Comparison of ENCODE assay signal across 8 cellular contexts in genomic region chr20:45374101-45374467, GRCh38. TPM values are rescaled to one million over a fixed set of nuclear protein-coding genes. Genes with fewer than 3 reads are reported as not detected.
DNase-seq lines count a peak whose midpoint lies in the region; ATAC-seq, FAIRE-seq and TF ChIP-seq lines count a peak whose summit lies in the region.

No MANE protein-coding gene starts in this region.

- no peak overlapping the region for H2BK120ac ChIP-seq in H1 (replicated peaks; ENCODE audit: low read depth, low read length)

- H3K27me3 ChIP-seq in BLaER1 treated with 17β-estradiol and CSF1 and Interleukin-3, amounts not matched to agents 10 nM and 100 nM, result peaks cover 0 to 24% (median 8%) of the 10 kb centered on the region in 11 experiments; a peak in 10 of 22 replicates
- peaks cover 0 to 12% (median 9%) of the 10 kb centered on the region in 4 experiments; a peak in 3 of 7 replicates for H3K27me3 ChIP-seq in H1 (replicated peaks in 1 of 4; ENCODE audit: control insufficient read depth in 3 of 4, extremely low read depth in 1 of 4, insufficient read depth in 3 of 4, low read length in 3 of 4)
- H3K27me3 ChIP-seq in ovary, result no peaks in the 10 kb centered on the region

- H3K79me2 ChIP-seq in H1 (ENCODE audit: control insufficient read depth in 1 of 2, insufficient read depth in 2 of 2, low read length in 2 of 2), result no peaks in the 10 kb centered on the region

- H3K4me1 ChIP-seq in BLaER1 treated with 17β-estradiol and CSF1 and Interleukin-3, amounts not matched to agents 10 nM and 100 nM, result peaks cover 15 to 63% (median 43%) of the 10 kb centered on the region in 10 experiments
- H3K4me1 ChIP-seq in H1 (replicated peaks in 1 of 4; ENCODE audit: control insufficient read depth in 3 of 4, insufficient read depth in 4 of 4, low read length in 3 of 4) (peaks cover 0 to 16% (median 9%) of the 10 kb centered on the region in 4 experiments; a peak in 6 of 7 replicates), ovary (ENCODE audit: insufficient read depth) (peaks cover 5% of the 10 kb centered on the region)

- no peak overlapping the region for H4K91ac ChIP-seq in H1 (replicated peaks; ENCODE audit: insufficient read length, low read length)

- H2BK12ac ChIP-seq in H1 (ENCODE audit: low read depth, low read length), result no peak overlapping the region

- CTCF ChIA-PET in H1 (lab: Charles Lee; ENCODE audit: partially characterized antibody), result interaction anchor here (0.6 to 11.9 kb wide), 39 partner anchors 10 to 409 kb away, joined by 3 to 186 read pairs (median 8); partner anchors contain the start of genes DBNDD2, PIGT, SDC4 and SYS1

- H3K36me3 ChIP-seq in BLaER1 treated with 17β-estradiol and CSF1 and Interleukin-3, amounts not matched to agents 10 nM and 100 nM, result peaks cover 0 to 28% (median 8%) of the 10 kb centered on the region in 11 experiments; a peak in 6 of 22 replicates
- no peaks in the 10 kb centered on the region for H3K36me3 ChIP-seq in H1 (ENCODE audit: control insufficient read depth in 2 of 4, insufficient read depth in 4 of 4, low read length in 3 of 4)
- no peaks in the 10 kb centered on the region for H3K36me3 ChIP-seq in ovary

- no peak for DNase-seq in H1 (ENCODE audit: low read depth in 1 of 2, low spot score in 2 of 2)
- no peak for DNase-seq in ovary
- no peak for DNase-seq in endothelial cell (ENCODE audit: low spot score)
- no peak for DNase-seq in SHP77 (lab: John Stamatoyannopoulos, UW)
- no peak for DNase-seq in NCI-H226

- H2AK5ac ChIP-seq in H1 (ENCODE audit: low read depth, low read length), result no peak overlapping the region

- TF ChIP-seq POLR2A in H1 (IDR thresholded peaks at IDR 0.05; ENCODE audit: control extremely low read depth in 1 of 2, low read depth in 2 of 2, low read length in 2 of 2) (no peak), ovary (IDR thresholded peaks at IDR 0.05) (no peak)

- H3K9me3 Mint-ChIP-seq in endothelial cell (ENCODE audit: unreplicated experiment), result no peaks in the 10 kb centered on the region

- H3K27ac Mint-ChIP-seq in endothelial cell (ENCODE audit: unreplicated experiment), result no peak overlapping the region

- TF ChIP-seq RAD21 in H1 (IDR thresholded peaks at IDR 0.05 in 1 of 2, conservative IDR thresholded peaks at IDR 0.05 in 1 of 2; ENCODE audit: low read depth in 2 of 2, low read length in 2 of 2), result no peak

- H3K36me3 Mint-ChIP-seq in endothelial cell (ENCODE audit: low read depth, unreplicated experiment), result no peaks in the 10 kb centered on the region

- POLR2A ChIA-PET in H1 (lab: Charles Lee; ENCODE audit: partially characterized antibody), result interaction anchor here (0.7 to 4.5 kb wide), 11 partner anchors 10 to 1315 kb away, joined by 3 to 42 read pairs (median 4); partner anchors contain the start of genes DBNDD2 and SYS1

- H3K23me2 ChIP-seq in H1 (ENCODE audit: low read depth, low read length), result peaks cover 4% of the 10 kb centered on the region

- H3K27ac ChIP-seq in BLaER1 treated with 17β-estradiol and CSF1 and Interleukin-3, amounts not matched to agents 10 nM and 100 nM, result no peak overlapping the region
- H3K27ac ChIP-seq in H1 (ENCODE audit: low read depth, low read length), result no peak overlapping the region
- H3K27ac ChIP-seq in ovary, result no peak overlapping the region

- peak overlapping the region; percentile 55 to 85 (median 76); a peak in 19 of 22 replicates for H3K4me2 ChIP-seq in BLaER1 treated with 17β-estradiol and CSF1 and Interleukin-3, amounts not matched to agents 10 nM and 100 nM
- peak overlapping the region; percentile 54 to 86; a peak in 2 of 4 replicates for H3K4me2 ChIP-seq in H1 (ENCODE audit: insufficient read depth in 1 of 2, low read depth in 2 of 2, low read length in 2 of 2)

- no peak for ATAC-seq in GM18870 (IDR thresholded peaks at IDR 0.05; ENCODE audit: unreplicated experiment)

- H3K4ac ChIP-seq in H1 (replicated peaks; ENCODE audit: insufficient read length, low read depth, low read length), result no peak overlapping the region

- no peak overlapping the region for H4K5ac ChIP-seq in H1 (ENCODE audit: insufficient read length, low read depth, low read length)

- no peaks in the 10 kb centered on the region for H3K9me3 ChIP-seq in BLaER1 treated with 17β-estradiol and CSF1 and Interleukin-3, amounts not matched to agents 10 nM and 100 nM (replicated peaks in 1 of 11)
- H3K9me3 ChIP-seq in H1 (ENCODE audit: insufficient read depth in 2 of 2, low read depth in 1 of 2, low read length in 1 of 2) (no peaks in the 10 kb centered on the region), ovary (no peaks in the 10 kb centered on the region)

- H3K4me3 ChIP-seq in BLaER1 treated with 17β-estradiol and CSF1 and Interleukin-3, amounts not matched to agents 10 nM and 100 nM, result 0 out of 20 replicates have a peak overlapping the region, but pooled peaks of 2 of the 10 experiments have one; percentile 34 to 42
- peak overlapping the region in 1 of 4 experiments; percentile 63; a peak in 2 of 8 replicates for H3K4me3 ChIP-seq in H1 (ENCODE audit: extremely low read depth in 1 of 4, insufficient read depth in 2 of 4, low read depth in 3 of 4, low read length in 4 of 4)
- H3K4me3 ChIP-seq in ovary, result peak overlapping the region; percentile 45

- 54% methylated on average over 9 of the region's 9 CpGs; no CpG with 5 or more reads in 1 of the 2 experiments for WGBS in H1 (ENCODE audit: extremely low coverage in 1 of 2, insufficient coverage in 1 of 2, insufficient read length in 1 of 2, insufficient replicate concordance in 2 of 2, low coverage in 1 of 2, low lambda C conversion rate in 2 of 2, missing lambda C conversion rate in 1 of 2), 2 experiments
- WGBS in ovary, 3 donors, result 62 to 65% (median 65%) methylated on average over 9 of the region's 9 CpGs

- FAIRE-seq in H1 (lab: Jason Lieb, UNC), result no peak

- no peak overlapping the region for H2BK20ac ChIP-seq in H1 (ENCODE audit: low read length)

- H3K79me1 ChIP-seq in H1 (ENCODE audit: low read depth, low read length), result no peaks in the 10 kb centered on the region

- peaks cover 3% of the 10 kb centered on the region for H3K27me3 Mint-ChIP-seq in endothelial cell (ENCODE audit: unreplicated experiment)

- peaks cover 3% of the 10 kb centered on the region for H3K4me1 Mint-ChIP-seq in endothelial cell (ENCODE audit: unreplicated experiment)

- no peak overlapping the region for H3K23ac ChIP-seq in H1 (ENCODE audit: insufficient read length)

- H3K4me3 Mint-ChIP-seq in endothelial cell (ENCODE audit: unreplicated experiment), result no peak overlapping the region

- H4K8ac ChIP-seq in H1 (ENCODE audit: extremely low read depth, insufficient read depth, low read length), result no peak overlapping the region

- H3K14ac ChIP-seq in H1 (ENCODE audit: insufficient read length), result no peak overlapping the region

- no peak overlapping the region for H3K56ac ChIP-seq in H1 (replicated peaks; ENCODE audit: insufficient read length, low read depth, low read length)

- intact Hi-C loops in ovary (cut with DNase I), result loop anchor here in 3 of 4 donors (5.0 to 10.0 kb wide), 3 partner anchors 43 to 63 kb away; partner anchors contain the start of gene PIGT (in 1 of the 3)

- no peak for TF ChIP-seq EP300 in H1 (IDR thresholded peaks at IDR 0.05; ENCODE audit: borderline replicate concordance in 1 of 2, low read depth in 2 of 2, low read length in 2 of 2)
- TF ChIP-seq EP300 in ovary (IDR thresholded peaks at IDR 0.05), result no peak

- no peak overlapping the region for H3K18ac ChIP-seq in H1 (ENCODE audit: extremely low read depth, low read length)

- H2BK5ac ChIP-seq in H1 (ENCODE audit: low read depth, low read length), result no peak overlapping the region

- H2BK15ac ChIP-seq in H1 (ENCODE audit: low read length), result no peak overlapping the region

- H4K20me1 ChIP-seq in BLaER1 treated with 17β-estradiol and CSF1 and Interleukin-3, amounts not matched to agents 10 nM and 100 nM, result peaks cover 0 to 51% (median 11%) of the 10 kb centered on the region in 11 experiments; a peak in 12 of 22 replicates
- no peaks in the 10 kb centered on the region for H4K20me1 ChIP-seq in H1 (replicated peaks in 1 of 2; ENCODE audit: control insufficient read depth in 1 of 2, insufficient read depth in 2 of 2, low read length in 2 of 2)

- no peak overlapping the region for H3K9ac ChIP-seq in BLaER1 treated with 17β-estradiol and CSF1 and Interleukin-3, amounts not matched to agents 10 nM and 100 nM
- H3K9ac ChIP-seq in H1 (replicated peaks in 1 of 4; ENCODE audit: extremely low read depth in 1 of 4, low read depth in 3 of 4, low read length in 3 of 4), result no peak overlapping the region

- no peak overlapping the region for H2AFZ ChIP-seq in H1 (ENCODE audit: low read length)

- TF ChIP-seq CTCF in LNCAP (IDR thresholded peaks at IDR 0.05) (peak; percentile 5; the same call in 1 of the 2 replicates), H1 (IDR thresholded peaks at IDR 0.05; ENCODE audit: control extremely low read depth in 1 of 3, insufficient read depth in 1 of 3, low read depth in 1 of 3, low read length in 3 of 3) (no peak), ovary (IDR thresholded peaks at IDR 0.05) (no peak), endothelial cell (IDR thresholded peaks at IDR 0.05; ENCODE audit: unreplicated experiment) (no peak)

RNA-seq across cellular contexts. Expression of gene TP53TG5, which starts 4.0 kb away (rescaled TPM):
- total RNA-seq in H1 (2021; fragmentation: NEBNext Ultra II Directional; extraction: Animal tissue kit (Norgen Biotek cat#: 25700)), result not detected in 2 replicates
- not detected in 2 replicates for polyA plus RNA-seq in H1 (2011; rRNA removed)
- polyA plus RNA-seq in H1 (2011; cell fraction: cytosol; rRNA removed), result 0.03 TPM
- 1.6 TPM for polyA plus RNA-seq in H1 (2011; cell fraction: nucleus; rRNA removed)
- polyA plus RNA-seq in H1 (2012, experiment 1 of 2), result 0.42 to 0.67 TPM (median 0.60 TPM) in 4 replicates
- polyA plus RNA-seq in H1 (2012, experiment 2 of 2), result not detected
- polyA plus RNA-seq in H1 (2013, experiment 1 of 2), result not detected
- polyA plus RNA-seq in H1 (2013, experiment 2 of 2), result not detected
- polyA minus RNA-seq in H1 (2011; rRNA and poly(A)+ RNA removed), result 0.19 TPM in 1 of 2 replicates, not detected in the other
- not detected for polyA minus RNA-seq in H1 (2011; cell fraction: cytosol; rRNA and poly(A)+ RNA removed)
- polyA minus RNA-seq in H1 (2011; cell fraction: nucleus; rRNA and poly(A)+ RNA removed), result 1.1 TPM
- total RNA-seq in ovary, result under 1 TPM in 2 of 7 donors, not detected in 5; 0.42 to 0.89 TPM
- polyA plus RNA-seq in ovary, result under 1 TPM in 1 of 2 donors, not detected in 1; 0.02 TPM
- not detected for total RNA-seq in endothelial cell (ENCODE audit: unreplicated experiment)

RNA-seq across cellular contexts. Expression of gene SYS1, which starts 11.1 kb away (rescaled TPM):
- total RNA-seq in H1 (2021; fragmentation: NEBNext Ultra II Directional; extraction: Animal tissue kit (Norgen Biotek cat#: 25700)), result 18.2 and 19.6 TPM in 2 replicates
- 50.8 and 57.4 TPM in 2 replicates for polyA plus RNA-seq in H1 (2011; rRNA removed)
- 29.3 TPM for polyA plus RNA-seq in H1 (2011; cell fraction: cytosol; rRNA removed)
- polyA plus RNA-seq in H1 (2011; cell fraction: nucleus; rRNA removed), result 32.0 TPM
- polyA plus RNA-seq in H1 (2012, experiment 1 of 2), result 15.1 to 17.8 TPM (median 16.5 TPM) in 4 replicates
- polyA plus RNA-seq in H1 (2012, experiment 2 of 2), result 23.0 TPM
- polyA plus RNA-seq in H1 (2013, experiment 1 of 2), result 15.6 TPM
- 18.9 TPM for polyA plus RNA-seq in H1 (2013, experiment 2 of 2)
- 44.9 and 51.1 TPM in 2 replicates for polyA minus RNA-seq in H1 (2011; rRNA and poly(A)+ RNA removed)
- 15.0 TPM for polyA minus RNA-seq in H1 (2011; cell fraction: cytosol; rRNA and poly(A)+ RNA removed)
- polyA minus RNA-seq in H1 (2011; cell fraction: nucleus; rRNA and poly(A)+ RNA removed), result 21.8 TPM
- 10 to 100 TPM; 29.2 to 69.7 (median 32.8) TPM for total RNA-seq in ovary
- 10 to 100 TPM; 33.0 to 47.0 TPM for polyA plus RNA-seq in ovary
- 20.0 TPM for total RNA-seq in endothelial cell (ENCODE audit: unreplicated experiment)

RNA-seq across cellular contexts. Expression of gene SDC4, which starts 25.9 kb away (rescaled TPM):
- total RNA-seq in H1 (2021; fragmentation: NEBNext Ultra II Directional; extraction: Animal tissue kit (Norgen Biotek cat#: 25700)), result 59.2 and 60.2 TPM in 2 replicates
- polyA plus RNA-seq in H1 (2011; rRNA removed) (29.9 and 34.6 TPM in 2 replicates), ovary (10 to 100 TPM; 17.3 to 49.0 TPM)
- 33.3 TPM for polyA plus RNA-seq in H1 (2011; cell fraction: cytosol; rRNA removed)
- 20.2 TPM for polyA plus RNA-seq in H1 (2011; cell fraction: nucleus; rRNA removed)
- 49.5 to 58.2 TPM (median 53.1 TPM) in 4 replicates for polyA plus RNA-seq in H1 (2012, experiment 1 of 2)
- 62.5 TPM for polyA plus RNA-seq in H1 (2012, experiment 2 of 2)
- 51.2 TPM for polyA plus RNA-seq in H1 (2013, experiment 1 of 2)
- 59.1 TPM for polyA plus RNA-seq in H1 (2013, experiment 2 of 2)
- polyA minus RNA-seq in H1 (2011; rRNA and poly(A)+ RNA removed), result 65.3 and 74.9 TPM in 2 replicates
- 45.6 TPM for polyA minus RNA-seq in H1 (2011; cell fraction: cytosol; rRNA and poly(A)+ RNA removed)
- polyA minus RNA-seq in H1 (2011; cell fraction: nucleus; rRNA and poly(A)+ RNA removed), result 17.7 TPM
- total RNA-seq in ovary (100 to 1,000 TPM in 1 of 7 donors, 10 to 100 TPM in 6; 12.9 to 269 (median 45.9) TPM), endothelial cell (ENCODE audit: unreplicated experiment) (7.4 TPM)

RNA-seq across cellular contexts. Expression of gene DBNDD2, which starts 34.0 kb away (rescaled TPM):
- total RNA-seq in H1 (2021; fragmentation: NEBNext Ultra II Directional; extraction: Animal tissue kit (Norgen Biotek cat#: 25700)), result 50.1 and 55.8 TPM in 2 replicates
- polyA plus RNA-seq in H1 (2011; rRNA removed), result 95.5 and 96.3 TPM in 2 replicates
- 85.0 TPM for polyA plus RNA-seq in H1 (2011; cell fraction: cytosol; rRNA removed)
- 66.6 TPM for polyA plus RNA-seq in H1 (2011; cell fraction: nucleus; rRNA removed)
- polyA plus RNA-seq in H1 (2012, experiment 1 of 2), result 48.7 to 57.4 TPM (median 52.4 TPM) in 4 replicates
- 63.4 TPM for polyA plus RNA-seq in H1 (2012, experiment 2 of 2)
- polyA plus RNA-seq in H1 (2013, experiment 1 of 2), result 42.3 TPM
- 39.7 TPM for polyA plus RNA-seq in H1 (2013, experiment 2 of 2)
- polyA minus RNA-seq in H1 (2011; rRNA and poly(A)+ RNA removed), result 44.8 and 54.0 TPM in 2 replicates
- polyA minus RNA-seq in H1 (2011; cell fraction: cytosol; rRNA and poly(A)+ RNA removed), result 20.8 TPM
- 23.7 TPM for polyA minus RNA-seq in H1 (2011; cell fraction: nucleus; rRNA and poly(A)+ RNA removed)
- total RNA-seq in ovary, result 10 to 100 TPM; 18.4 to 51.3 (median 31.6) TPM
- polyA plus RNA-seq in ovary, result 10 to 100 TPM; 36.1 to 63.2 TPM
- total RNA-seq in endothelial cell (ENCODE audit: unreplicated experiment), result 2.0 TPM

RNA-seq across cellular contexts. Expression of gene PIGT, which starts 41.9 kb away (rescaled TPM):
- total RNA-seq in H1 (2021; fragmentation: NEBNext Ultra II Directional; extraction: Animal tissue kit (Norgen Biotek cat#: 25700)), result 64.3 and 66.0 TPM in 2 replicates
- polyA plus RNA-seq in H1 (2011; rRNA removed) (89.7 and 113 TPM in 2 replicates), ovary (100 to 1,000 TPM in 1 of 2 donors, 10 to 100 TPM in 1; 68.1 to 172 TPM)
- polyA plus RNA-seq in H1 (2011; cell fraction: cytosol; rRNA removed), result 43.9 TPM
- polyA plus RNA-seq in H1 (2011; cell fraction: nucleus; rRNA removed), result 108 TPM
- polyA plus RNA-seq in H1 (2012, experiment 1 of 2), result 44.9 to 80.5 TPM (median 75.7 TPM) in 4 replicates
- polyA plus RNA-seq in H1 (2012, experiment 2 of 2), result 96.4 TPM
- 122 TPM for polyA plus RNA-seq in H1 (2013, experiment 1 of 2)
- polyA plus RNA-seq in H1 (2013, experiment 2 of 2), result 130 TPM
- 46.3 and 58.1 TPM in 2 replicates for polyA minus RNA-seq in H1 (2011; rRNA and poly(A)+ RNA removed)
- polyA minus RNA-seq in H1 (2011; cell fraction: cytosol; rRNA and poly(A)+ RNA removed), result 44.5 TPM
- 48.0 TPM for polyA minus RNA-seq in H1 (2011; cell fraction: nucleus; rRNA and poly(A)+ RNA removed)
- total RNA-seq in ovary (10 to 100 TPM; 30.0 to 84.2 (median 69.3) TPM), endothelial cell (ENCODE audit: unreplicated experiment) (68.6 TPM)
